Comparison of ENCODE assay signal across 8 cellular contexts in genomic region chr6:43773981-43774775, GRCh38. TPM values are rescaled to one million over a fixed set of nuclear protein-coding genes. Genes with fewer than 3 reads are reported as not detected.
DNase-seq lines count a peak whose midpoint lies in the region; ATAC-seq, FAIRE-seq and TF ChIP-seq lines count a peak whose summit lies in the region.

No MANE protein-coding gene starts in this region.

- FAIRE-seq in urothelium cell line (lab: Jason Lieb, UNC): no peak

- H3K27ac ChIP-seq in C4-2B (peak overlapping the region; percentile 97), endodermal cell (ENCODE audit: low read depth, low read length) (no peak overlapping the region), ovary (no peak overlapping the region)

- H3K4me1 ChIP-seq in endodermal cell (ENCODE audit: control insufficient read depth, insufficient read depth, low read length) (peaks cover 11% of the 10 kb centered on the region), ovary (ENCODE audit: insufficient read depth) (peaks cover 13% of the 10 kb centered on the region)

- TF ChIP-seq CTCF in C4-2B (conservative IDR thresholded peaks at IDR 0.05): no peak
- no peak for TF ChIP-seq CTCF in NB4 (IDR thresholded peaks at IDR 0.05; ENCODE audit: low read depth, low read length)
- TF ChIP-seq CTCF in endodermal cell (conservative IDR thresholded peaks at IDR 0.05): no peak
- no peak for TF ChIP-seq CTCF in ovary (IDR thresholded peaks at IDR 0.05)

- H3K9me3 ChIP-seq in endodermal cell (ENCODE audit: control insufficient read depth, low read length) (no peaks in the 10 kb centered on the region), ovary (no peaks in the 10 kb centered on the region)

- DNase-seq in NB4 (ENCODE audit: low read depth) (no peak), endodermal cell (no peak), ovary (peak in 1 of 5 donors; percentile 25), sciatic nerve (ENCODE audit: low spot score) (no peak), urothelium cell line (ENCODE audit: low spot score) (no peak), islet precursor cell (no peak)

- peaks cover 44% of the 10 kb centered on the region for H3K36me3 Mint-ChIP-seq in endodermal cell (ENCODE audit: low read depth)

- no peak for TF ChIP-seq EP300 in ovary (IDR thresholded peaks at IDR 0.05)

- H3K4me3 ChIP-seq in NB4 (ENCODE audit: low read depth, low read length) (peak overlapping the region; percentile 96), endodermal cell (ENCODE audit: low read length) (peak overlapping the region; percentile 96), ovary (peak overlapping the region; percentile 78)

- H3K27ac Mint-ChIP-seq in endodermal cell: peak overlapping the region; percentile 37

- no peaks in the 10 kb centered on the region for H3K9me3 Mint-ChIP-seq in endodermal cell

- peaks cover 63% of the 10 kb centered on the region for H3K36me3 ChIP-seq in endodermal cell (ENCODE audit: control insufficient read depth, insufficient read depth, low read length)
- H3K36me3 ChIP-seq in ovary: no peaks in the 10 kb centered on the region

- 85 to 89% methylated on average over 7 to 12 of the region's 12 CpGs for WGBS in endodermal cell (ENCODE audit: insufficient coverage in 1 of 2, insufficient read length in 1 of 2), 2 experiments
- WGBS in ovary, 3 donors: 63 to 70% (median 65%) methylated on average over 12 of the region's 12 CpGs

- TF ChIP-seq POLR2A in NB4 (IDR thresholded peaks at IDR 0.05; ENCODE audit: extremely low read depth, insufficient read length): no peak
- no peak for TF ChIP-seq POLR2A in ovary (IDR thresholded peaks at IDR 0.05)

- ATAC-seq in HG03439 (IDR thresholded peaks at IDR 0.05; ENCODE audit: unreplicated experiment) (no peak), sciatic nerve (no peak)

- peak overlapping the region; percentile 83 for H3K9ac ChIP-seq in endodermal cell (ENCODE audit: extremely low read depth, low read length, poor library complexity, severe bottlenecking)

- peak overlapping the region; percentile 97 for H3K4me3 Mint-ChIP-seq in endodermal cell

- H3K27me3 Mint-ChIP-seq in endodermal cell (ENCODE audit: insufficient read depth): no peaks in the 10 kb centered on the region

- peaks cover 31% of the 10 kb centered on the region for H3K4me1 Mint-ChIP-seq in endodermal cell

- H3K27me3 ChIP-seq in endodermal cell (ENCODE audit: control insufficient read depth, insufficient read depth, low read length, poor library complexity, severe bottlenecking) (no peaks in the 10 kb centered on the region), ovary (no peaks in the 10 kb centered on the region)

- intact Hi-C loops in ovary (cut with DNase I): loop anchor here in 2 of 4 donors (5.0 kb wide), 1 partner anchor 107 kb away; no protein-coding TSS in a partner anchor
- intact Hi-C loops in sciatic nerve (cut with DNase I): loop anchor here (5.0 kb wide), 2 partner anchors 107 to 1768 kb away; no protein-coding TSS in a partner anchor

RNA-seq across cellular contexts. Expression of gene VEGFA, which starts 4.2 kb away (rescaled TPM):
- 100 to 1,000 TPM; 163 to 254 TPM for total RNA-seq in endodermal cell
- 129 TPM for polyA plus RNA-seq in endodermal cell (2013, experiment 1 of 2)
- polyA plus RNA-seq in endodermal cell (2013, experiment 2 of 2): 99.2 TPM
- 100 to 1,000 TPM in 1 of 7 donors, 10 to 100 TPM in 6; 19.2 to 123 (median 45.2) TPM for total RNA-seq in ovary
- 10 to 100 TPM; 20.8 to 44.7 TPM for polyA plus RNA-seq in ovary
- total RNA-seq in sciatic nerve: 155 TPM
